1 cellular context compared by ENCODE assay signal in the genomic region with DNA sequence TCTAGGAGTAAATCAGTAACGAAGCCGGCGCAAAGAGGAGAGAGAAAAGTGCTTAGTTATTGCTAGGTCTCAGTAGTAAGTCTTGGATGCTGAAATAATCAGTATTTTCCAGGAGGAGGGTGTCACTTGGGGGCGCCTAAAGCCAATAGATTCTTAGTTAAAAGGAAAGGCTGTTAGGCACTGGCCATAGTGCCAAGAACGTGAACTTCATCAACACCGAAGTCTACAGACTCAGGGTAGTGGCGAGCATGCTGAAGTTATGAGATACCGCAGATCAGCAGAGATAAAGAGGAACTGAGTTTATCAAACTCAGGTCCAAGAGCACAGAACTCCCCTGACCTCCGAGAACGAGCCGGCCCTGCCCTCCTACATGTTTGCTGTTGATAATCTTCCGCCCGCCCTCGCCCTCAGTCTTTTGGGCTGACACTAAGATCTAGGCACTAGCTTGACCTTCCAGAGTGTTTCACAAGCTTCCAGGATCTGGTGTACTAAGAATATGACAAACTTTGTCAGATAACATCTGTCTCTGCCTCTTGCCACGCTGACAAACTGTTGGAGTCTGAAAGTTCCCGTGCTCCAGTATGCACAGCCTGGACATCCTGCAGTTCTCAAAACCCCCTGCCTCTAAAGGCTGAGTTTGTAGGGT.
TF ChIP-seq lines count a peak whose summit lies in the region.

No MANE protein-coding gene starts in this region.

TF ChIP-seq in HepG2, 621 proteins besides CTCF, POLR2A, EP300 and RAD21 (continued from another document and continues in another):
- TF ChIP-seq HMGXB4 (CRISPR knock-in tag; IDR thresholded peaks at IDR 0.05; ENCODE audit: borderline replicate concordance in 1 of 2, low read depth in 1 of 2) = peak; percentile 42 to 72; a peak in 2 of 4 replicates
- 0 out of 2 replicates have a peak, but pooled peaks have one; percentile 4 for TF ChIP-seq TFAP4 (IDR thresholded peaks at IDR 0.05; ENCODE audit: borderline replicate concordance, low read depth)
- no peak for TF ChIP-seq ZBTB40 (IDR thresholded peaks at IDR 0.05)
- no peak for TF ChIP-seq ZBTB40 (CRISPR knock-in tag; IDR thresholded peaks at IDR 0.05)
- TF ChIP-seq YEATS2 (CRISPR knock-in tag; IDR thresholded peaks at IDR 0.05; ENCODE audit: borderline replicate concordance) = no peak
- TF ChIP-seq HOXA3 (CRISPR knock-in tag; IDR thresholded peaks at IDR 0.05) = 0 out of 2 replicates have a peak, but pooled peaks have one; percentile 17
- TF ChIP-seq ZMYM4 (CRISPR knock-in tag; IDR thresholded peaks at IDR 0.05) = peak; percentile 31; the same call in 1 of the 2 replicates
- TF ChIP-seq ETV6 (CRISPR knock-in tag; conservative IDR thresholded peaks at IDR 0.05) = no peak
- 0 out of 2 replicates have a peak, but pooled peaks have one; percentile 39 for TF ChIP-seq ZNF556 (CRISPR knock-in tag; IDR thresholded peaks at IDR 0.05; ENCODE audit: borderline replicate concordance)
- TF ChIP-seq SOX13 (IDR thresholded peaks at IDR 0.05) = no peak
- TF ChIP-seq SOX13 (CRISPR knock-in tag; conservative IDR thresholded peaks at IDR 0.05 in 1 of 2, IDR thresholded peaks at IDR 0.05 in 1 of 2) = no peak; a peak in 1 of 4 replicates
- peak; percentile 77 for TF ChIP-seq STAG1 (CRISPR knock-in tag; IDR thresholded peaks at IDR 0.05)
- TF ChIP-seq MIXL1 (CRISPR knock-in tag; IDR thresholded peaks at IDR 0.05) = peak; percentile 46; the same call in 1 of the 2 replicates
- TF ChIP-seq ZNF878 (CRISPR knock-in tag; IDR thresholded peaks at IDR 0.05) = 0 out of 2 replicates have a peak, but pooled peaks have one; percentile 48
- no peak for TF ChIP-seq ZNF331 (CRISPR knock-in tag; IDR thresholded peaks at IDR 0.05)
- peak; percentile 40; the same call in 1 of the 2 replicates for TF ChIP-seq SPEN (CRISPR knock-in tag; IDR thresholded peaks at IDR 0.05; ENCODE audit: low read depth)
- TF ChIP-seq, protein P1, sequence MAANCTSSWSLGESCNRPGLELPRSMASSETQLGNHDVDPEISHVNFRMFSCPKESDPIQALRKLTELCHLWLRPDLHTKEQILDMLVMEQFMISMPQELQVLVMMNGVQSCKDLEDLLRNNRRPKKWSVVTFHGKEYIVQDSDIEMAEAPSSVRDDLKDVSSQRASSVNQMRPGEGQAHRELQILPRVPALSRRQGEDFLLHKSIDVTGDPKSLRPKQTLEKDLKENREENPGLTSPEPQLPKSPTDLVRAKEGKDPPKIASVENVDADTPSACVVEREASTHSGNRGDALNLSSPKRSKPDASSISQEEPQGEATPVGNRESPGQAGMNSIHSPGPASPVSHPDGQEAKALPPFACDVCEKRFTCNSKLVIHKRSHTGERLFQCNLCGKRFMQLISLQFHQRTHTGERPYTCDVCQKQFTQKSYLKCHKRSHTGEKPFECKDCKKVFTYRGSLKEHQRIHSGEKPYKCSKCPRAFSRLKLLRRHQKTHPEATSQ (CRISPR knock-in tag; IDR thresholded peaks at IDR 0.05; ENCODE audit: borderline replicate concordance) = peak; percentile 51; the same call in 1 of the 2 replicates
- no peak for TF ChIP-seq SOX6 (IDR thresholded peaks at IDR 0.05)
- peak; percentile 60 for TF ChIP-seq SOX6 (CRISPR knock-in tag; IDR thresholded peaks at IDR 0.05)
- 0 out of 2 replicates have a peak, but pooled peaks have one; percentile 10 for TF ChIP-seq MTF1 (CRISPR knock-in tag; IDR thresholded peaks at IDR 0.05)
- peak; percentile 38; the same call in 1 of the 2 replicates for TF ChIP-seq ZNF609 (CRISPR knock-in tag; IDR thresholded peaks at IDR 0.05; ENCODE audit: borderline replicate concordance)
- 0 out of 2 replicates have a peak, but pooled peaks have one; percentile 35 for TF ChIP-seq ESRRA (CRISPR knock-in tag; IDR thresholded peaks at IDR 0.05; ENCODE audit: low read depth)
- 0 out of 2 replicates have a peak, but pooled peaks have one; percentile 29 for TF ChIP-seq ZMAT3 (CRISPR knock-in tag; conservative IDR thresholded peaks at IDR 0.05)
- peak; percentile 29; the same call in 1 of the 2 replicates for TF ChIP-seq MEF2D (CRISPR knock-in tag; IDR thresholded peaks at IDR 0.05)
- TF ChIP-seq ZFX (CRISPR knock-in tag; IDR thresholded peaks at IDR 0.05; ENCODE audit: low read depth) = peak; percentile 28; the same call in 1 of the 2 replicates
- no peak for TF ChIP-seq ZNF775 (CRISPR knock-in tag; IDR thresholded peaks at IDR 0.05; ENCODE audit: borderline replicate concordance)
- 0 out of 2 replicates have a peak, but pooled peaks have one; percentile 27 for TF ChIP-seq ZNF614 (CRISPR knock-in tag; IDR thresholded peaks at IDR 0.05; ENCODE audit: borderline replicate concordance)
- peak; percentile 16; the same call in 1 of the 2 replicates for TF ChIP-seq GATAD2A (CRISPR knock-in tag; IDR thresholded peaks at IDR 0.05)
- no peak for TF ChIP-seq ZNF17 (CRISPR knock-in tag; IDR thresholded peaks at IDR 0.05)
- TF ChIP-seq FOXK1 (CRISPR knock-in tag; IDR thresholded peaks at IDR 0.05; ENCODE audit: borderline replicate concordance, low read depth) = 0 out of 2 replicates have a peak, but pooled peaks have one; percentile 13
- TF ChIP-seq ZBTB7A (CRISPR knock-in tag; IDR thresholded peaks at IDR 0.05) = no peak
- TF ChIP-seq PHF8 (CRISPR knock-in tag; IDR thresholded peaks at IDR 0.05) = peak; percentile 30; the same call in 1 of the 2 replicates
- peak; percentile 37; the same call in 1 of the 2 replicates for TF ChIP-seq ETV5 (CRISPR knock-in tag; IDR thresholded peaks at IDR 0.05; ENCODE audit: borderline replicate concordance)
- no peak for TF ChIP-seq ZNF33A (CRISPR knock-in tag; IDR thresholded peaks at IDR 0.05; ENCODE audit: borderline replicate concordance)
- peak; percentile 52; the same call in 1 of the 2 replicates for TF ChIP-seq TBX2 (CRISPR knock-in tag; IDR thresholded peaks at IDR 0.05; ENCODE audit: borderline replicate concordance)
- no peak for TF ChIP-seq HNF4G (IDR thresholded peaks at IDR 0.05; ENCODE audit: borderline replicate concordance, low read depth, low read length)
- no peak for TF ChIP-seq HNF4G (CRISPR knock-in tag; IDR thresholded peaks at IDR 0.05; ENCODE audit: borderline replicate concordance, low read depth)
